In genomic region chr1:232143315-232143886, GRCh38 we compare ENCODE assay signal across 14 cellular contexts.
DNase-seq lines count a peak whose midpoint lies in the region; ATAC-seq and TF ChIP-seq lines count a peak whose summit lies in the region.
"Had no signal": no experiment of that assay in that cellular context is flagged by ENCODE, and none has a peak within 500 bp of the region (broad histone marks: within the 10 kb centered on the region; RNA-seq: fewer than 3 reads in every experiment).

No MANE protein-coding gene starts in this region.

- no peak overlapping the region for H3K4me3 ChIP-seq in GM23248
- H3K4me3 ChIP-seq in SK-N-SH (ENCODE audit: low read depth in 2 of 2, low read length in 1 of 2) = 0 out of 4 replicates have a peak overlapping the region, but pooled peaks of 1 of the 2 experiments have one; percentile 1
- H3K4me3 ChIP-seq in gastroesophageal sphincter = no peak overlapping the region
- peak overlapping the region; percentile 12 for H3K4me3 ChIP-seq in skeletal muscle satellite cell (ENCODE audit: low read length)
- H3K4me3 ChIP-seq: BLaER1 had no signal

- H3K27me3 ChIP-seq in GM23248 (replicated peaks; ENCODE audit: insufficient read depth) (no peaks in the 10 kb centered on the region), SK-N-SH (ENCODE audit: insufficient read depth) (no peaks in the 10 kb centered on the region), gastroesophageal sphincter (no peaks in the 10 kb centered on the region), skeletal muscle satellite cell (ENCODE audit: control insufficient read depth, insufficient read depth, low read length) (no peaks in the 10 kb centered on the region)
- H3K27me3 ChIP-seq: BLaER1 had no signal

- in situ Hi-C loops in GM23248 (cut with MboI) = no loop called here

- peaks cover 22% of the 10 kb centered on the region; the same call in 1 of the 2 replicates for H3F3A ChIP-seq in GM23248 (ENCODE audit: insufficient read depth)
- peaks cover 20% of the 10 kb centered on the region for H3F3A ChIP-seq in SK-N-SH (replicated peaks; ENCODE audit: insufficient read depth)

- no peak for TF ChIP-seq POLR2A in gastroesophageal sphincter (IDR thresholded peaks at IDR 0.05)

- WGBS in GM23248 (ENCODE audit: low coverage in 1 of 2, low lambda C conversion rate in 2 of 2, missing lambda C conversion rate in 2 of 2), 2 experiments = 86% methylated on average over 3 of the region's 3 CpGs
- 80% methylated on average over 3 of the region's 3 CpGs for WGBS in SK-N-SH (ENCODE audit: low lambda C conversion rate)
- WGBS in gastroesophageal sphincter (ENCODE audit: low coverage in 1 of 2), 2 donors = 60 to 100% methylated on average over 1 to 3 of the region's 3 CpGs

- H4K20me1 ChIP-seq in GM23248 (ENCODE audit: insufficient read depth) (no peaks in the 10 kb centered on the region), SK-N-SH (ENCODE audit: insufficient read depth) (no peaks in the 10 kb centered on the region)
- H4K20me1 ChIP-seq: BLaER1 had no signal

- H3K9ac ChIP-seq in GM23248 = no peak overlapping the region
- H3K9ac ChIP-seq in SK-N-SH = peak overlapping the region; percentile 26; the same call in 1 of the 2 replicates
- H3K9ac ChIP-seq in skeletal muscle satellite cell (ENCODE audit: low read depth, low read length) = peak overlapping the region; percentile 43
- H3K9ac ChIP-seq: BLaER1 had no signal

- H3K36me3 ChIP-seq in GM23248 (ENCODE audit: low read depth) = no peaks in the 10 kb centered on the region
- H3K36me3 ChIP-seq in SK-N-SH (replicated peaks in 1 of 2; ENCODE audit: control insufficient read depth in 1 of 2, insufficient read depth in 2 of 2, low read length in 1 of 2) = no peaks in the 10 kb centered on the region
- no peaks in the 10 kb centered on the region for H3K36me3 ChIP-seq in gastroesophageal sphincter
- no peaks in the 10 kb centered on the region for H3K36me3 ChIP-seq in skeletal muscle satellite cell (ENCODE audit: insufficient read depth, low read length)
- H3K36me3 ChIP-seq: BLaER1 had no signal

- DNase-seq in GM23248 (peak; percentile 16), SK-N-SH (no peak), NCI-H2107 (lab: John Stamatoyannopoulos, UW) (no peak), medulla oblongata (ENCODE audit: extremely low spot score) (no peak)
- DNase-seq in activated effector memory CD4-positive, alpha-beta T cell treated with Interleukin-2 at 50 U/mL for 16 hours = no peak
- DNase-seq: activated CD4-positive, alpha-beta T cell treated with anti-CD3 and anti-CD28 coated beads, Interleukin-2, amount 50 U/mL, for 1 hour; central memory CD4-positive, alpha-beta T cell; immature natural killer cell; naive B cell; NCI-H187 treated with DMSO at 0.1 percent for 48 hours had no signal

- H3K27ac ChIP-seq in GM23248 = peak overlapping the region; percentile 67
- H3K27ac ChIP-seq in SK-N-SH (ENCODE audit: low read depth in 2 of 2, low read length in 1 of 2) = peak overlapping the region; percentile 88
- peak overlapping the region; percentile 9 to 75 (median 72) for H3K27ac ChIP-seq in gastroesophageal sphincter
- H3K27ac ChIP-seq: BLaER1 had no signal

- no peaks in the 10 kb centered on the region for H3K9me2 ChIP-seq in GM23248 (ENCODE audit: insufficient read depth)
- H3K9me2 ChIP-seq in SK-N-SH = no peaks in the 10 kb centered on the region; the same call in 1 of the 2 replicates

- no peak for ATAC-seq in gastroesophageal sphincter
- ATAC-seq in HG03432 (IDR thresholded peaks at IDR 0.05; ENCODE audit: unreplicated experiment) = no peak

- peak overlapping the region; percentile 47 for H3K4me2 ChIP-seq in GM23248 (ENCODE audit: unreplicated experiment)
- peak overlapping the region; percentile 60 for H3K4me2 ChIP-seq in SK-N-SH
- H3K4me2 ChIP-seq in skeletal muscle satellite cell (ENCODE audit: low read length) = peak overlapping the region; percentile 50
- H3K4me2 ChIP-seq: BLaER1 had no signal

- H3K4me1 ChIP-seq in GM23248 (ENCODE audit: insufficient read depth) = peaks cover 24% of the 10 kb centered on the region
- peaks cover 7 to 10% of the 10 kb centered on the region in 2 experiments for H3K4me1 ChIP-seq in SK-N-SH (ENCODE audit: control insufficient read depth in 1 of 2, insufficient read depth in 2 of 2, low read depth in 1 of 2, low read length in 1 of 2)
- peaks cover 0 to 14% (median 5%) of the 10 kb centered on the region in 3 donors for H3K4me1 ChIP-seq in gastroesophageal sphincter
- H3K4me1 ChIP-seq in skeletal muscle satellite cell (ENCODE audit: control insufficient read depth, insufficient read depth, low read length) = peaks cover 24% of the 10 kb centered on the region
- H3K4me1 ChIP-seq: BLaER1 had no signal

- H3K79me2 ChIP-seq in GM23248 (ENCODE audit: insufficient read depth) (no peaks in the 10 kb centered on the region), SK-N-SH (ENCODE audit: insufficient read depth) (no peaks in the 10 kb centered on the region)

- TF ChIP-seq EP300 in SK-N-SH (IDR thresholded peaks at IDR 0.05; ENCODE audit: borderline replicate concordance in 1 of 2, low read depth in 1 of 2, low read length in 1 of 2) (no peak), gastroesophageal sphincter (IDR thresholded peaks at IDR 0.05) (no peak)

- POLR2A ChIA-PET in SK-N-SH (lab: Yijun Ruan, JAX) = no interaction called here

- no peak for TF ChIP-seq RAD21 in SK-N-SH (IDR thresholded peaks at IDR 0.05; ENCODE audit: low read length)

- TF ChIP-seq CTCF in SK-N-SH (IDR thresholded peaks at IDR 0.05) (no peak), gastroesophageal sphincter (IDR thresholded peaks at IDR 0.05) (no peak)

- CTCF ChIA-PET in SK-N-SH (lab: Yijun Ruan, JAX) = no interaction called here

- H2AFZ ChIP-seq in GM23248 = peak overlapping the region; percentile 46
- H2AFZ ChIP-seq in SK-N-SH (ENCODE audit: low read depth) = peak overlapping the region; percentile 72; the same call in 1 of the 2 replicates

- H3K9me3 ChIP-seq in GM23248 (ENCODE audit: low read depth) (no peaks in the 10 kb centered on the region), SK-N-SH (peaks cover 5% of the 10 kb centered on the region; the same call in 1 of the 2 replicates), gastroesophageal sphincter (peaks cover 0 to 4% (median 0%) of the 10 kb centered on the region in 3 donors), skeletal muscle satellite cell (replicated peaks; ENCODE audit: low read length) (no peaks in the 10 kb centered on the region)

TF ChIP-seq in SK-N-SH, 30 proteins besides CTCF, POLR2A, EP300 and RAD21:
- TF ChIP-seq EZH2phosphoT487 (IDR thresholded peaks at IDR 0.05; ENCODE audit: borderline replicate concordance, low read depth) (no peak), FOXM1 (IDR thresholded peaks at IDR 0.05; ENCODE audit: low read depth) (no peak), MEF2A (IDR thresholded peaks at IDR 0.05; ENCODE audit: borderline replicate concordance, low read depth) (no peak), GABPA (IDR thresholded peaks at IDR 0.05; ENCODE audit: low read depth) (no peak), TEAD4 (IDR thresholded peaks at IDR 0.05; ENCODE audit: borderline replicate concordance, insufficient read depth) (no peak), CHD2 (IDR thresholded peaks at IDR 0.05; ENCODE audit: low read length, partially characterized antibody) (no peak), NFIC (IDR thresholded peaks at IDR 0.05; ENCODE audit: borderline replicate concordance) (no peak), RFX5 (IDR thresholded peaks at IDR 0.05; ENCODE audit: low read length) (no peak), IRF3 (IDR thresholded peaks at IDR 0.05; ENCODE audit: low read depth, low read length) (no peak)
- TF ChIP-seq, protein P1, sequence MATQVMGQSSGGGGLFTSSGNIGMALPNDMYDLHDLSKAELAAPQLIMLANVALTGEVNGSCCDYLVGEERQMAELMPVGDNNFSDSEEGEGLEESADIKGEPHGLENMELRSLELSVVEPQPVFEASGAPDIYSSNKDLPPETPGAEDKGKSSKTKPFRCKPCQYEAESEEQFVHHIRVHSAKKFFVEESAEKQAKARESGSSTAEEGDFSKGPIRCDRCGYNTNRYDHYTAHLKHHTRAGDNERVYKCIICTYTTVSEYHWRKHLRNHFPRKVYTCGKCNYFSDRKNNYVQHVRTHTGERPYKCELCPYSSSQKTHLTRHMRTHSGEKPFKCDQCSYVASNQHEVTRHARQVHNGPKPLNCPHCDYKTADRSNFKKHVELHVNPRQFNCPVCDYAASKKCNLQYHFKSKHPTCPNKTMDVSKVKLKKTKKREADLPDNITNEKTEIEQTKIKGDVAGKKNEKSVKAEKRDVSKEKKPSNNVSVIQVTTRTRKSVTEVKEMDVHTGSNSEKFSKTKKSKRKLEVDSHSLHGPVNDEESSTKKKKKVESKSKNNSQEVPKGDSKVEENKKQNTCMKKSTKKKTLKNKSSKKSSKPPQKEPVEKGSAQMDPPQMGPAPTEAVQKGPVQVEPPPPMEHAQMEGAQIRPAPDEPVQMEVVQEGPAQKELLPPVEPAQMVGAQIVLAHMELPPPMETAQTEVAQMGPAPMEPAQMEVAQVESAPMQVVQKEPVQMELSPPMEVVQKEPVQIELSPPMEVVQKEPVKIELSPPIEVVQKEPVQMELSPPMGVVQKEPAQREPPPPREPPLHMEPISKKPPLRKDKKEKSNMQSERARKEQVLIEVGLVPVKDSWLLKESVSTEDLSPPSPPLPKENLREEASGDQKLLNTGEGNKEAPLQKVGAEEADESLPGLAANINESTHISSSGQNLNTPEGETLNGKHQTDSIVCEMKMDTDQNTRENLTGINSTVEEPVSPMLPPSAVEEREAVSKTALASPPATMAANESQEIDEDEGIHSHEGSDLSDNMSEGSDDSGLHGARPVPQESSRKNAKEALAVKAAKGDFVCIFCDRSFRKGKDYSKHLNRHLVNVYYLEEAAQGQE (IDR thresholded peaks at IDR 0.05; ENCODE audit: low read depth, low read length) = no peak
